In the genomic region with DNA sequence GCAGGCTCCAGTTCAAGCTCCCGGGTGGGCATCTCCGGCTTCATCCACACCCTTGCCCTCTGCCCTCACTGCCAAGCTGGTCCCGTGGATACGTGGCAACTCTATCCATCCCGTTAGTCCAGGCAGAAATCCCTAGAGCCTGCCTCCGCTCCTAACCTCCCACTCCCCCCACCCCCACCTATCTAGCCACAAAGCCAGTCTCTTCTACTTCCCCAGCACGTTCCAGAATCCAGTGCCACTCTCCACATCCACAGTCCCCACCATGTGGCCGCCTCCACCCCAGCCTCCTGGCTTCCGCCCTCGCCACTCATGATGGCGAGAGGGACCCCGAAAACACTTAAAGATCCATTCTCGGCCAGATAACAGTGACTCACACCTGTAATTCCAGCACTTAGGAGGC, we compare ENCODE assay signal across 18 cellular contexts.
"Had no signal": no experiment of that assay in that cellular context is flagged by ENCODE, and none has a peak within 500 bp of the region (broad histone marks: within the 10 kb centered on the region; RNA-seq: fewer than 3 reads in every experiment).

No MANE protein-coding gene starts in this region.

- H3K27ac ChIP-seq: cardiac muscle cell, esophagus muscularis mucosa, hepatocyte, skin epidermis, upper lobe of left lung had no signal

- ATAC-seq: activated CD8-positive, alpha-beta memory T cell treated with anti-CD3 and anti-CD28 coated beads, Interleukin-2, amount 10 ng/mL, durations not matched to agents 7 days and 5 days; right cardiac atrium; SK-N-SH treated with all-trans-retinoic acid at 6 μM for 48 hours; stimulated activated naive CD8-positive, alpha-beta T cell treated with anti-CD3 and anti-CD28 coated beads, Interleukin-15, amount 100 ng/mL, for 72 hours; WTC11 had no signal

- H3K36me3 Mint-ChIP-seq: activated CD8-positive, alpha-beta memory T cell treated with anti-CD3 and anti-CD28 coated beads, Interleukin-2, amount 10 ng/mL, durations not matched to agents 7 days and 5 days had no signal

- H3K9me3 ChIP-seq: esophagus muscularis mucosa, upper lobe of left lung had no signal

- H3K27ac Mint-ChIP-seq: activated CD8-positive, alpha-beta memory T cell treated with anti-CD3 and anti-CD28 coated beads, Interleukin-2, amount 10 ng/mL, durations not matched to agents 7 days and 5 days had no signal

- DNase-seq: activated CD4-positive, alpha-beta T cell treated with anti-CD3 and anti-CD28 coated beads, Interleukin-2, amount 50 U/mL, for 1 hour; activated CD8-positive, alpha-beta memory T cell treated with anti-CD3 and anti-CD28 coated beads, Interleukin-2, amount 10 ng/mL, durations not matched to agents 7 days and 5 days; activated gamma-delta T cell treated with Interleukin-2 at 50 U/mL for 16 hours; islet precursor cell; naive B cell; right cardiac atrium; SHP77 treated with DMSO at 0.1 percent for 48 hours; stimulated activated CD4-positive, alpha-beta T cell treated with anti-CD3 and anti-CD28 coated beads, Interleukin-15, amount 100 ng/mL, for 24 hours; stimulated activated CD4-positive, alpha-beta T cell treated with anti-CD3 and anti-CD28 coated beads, Interleukin-4, amount 100 ng/mL, for 4 hours; stimulated activated CD8-positive, alpha-beta memory T cell treated with anti-CD3 and anti-CD28 coated beads, Interleukin-4, amount 100 ng/mL, for 48 hours; stimulated activated naive CD8-positive, alpha-beta T cell treated with anti-CD3 and anti-CD28 coated beads, Interleukin-15, amount 100 ng/mL, for 72 hours had no signal

- H3K27me3 Mint-ChIP-seq: activated CD8-positive, alpha-beta memory T cell treated with anti-CD3 and anti-CD28 coated beads, Interleukin-2, amount 10 ng/mL, durations not matched to agents 7 days and 5 days; naive B cell; stimulated activated naive CD8-positive, alpha-beta T cell treated with anti-CD3 and anti-CD28 coated beads, Interleukin-15, amount 100 ng/mL, for 72 hours had no signal

- H3K9me3 Mint-ChIP-seq: naive B cell; stimulated activated naive CD8-positive, alpha-beta T cell treated with anti-CD3 and anti-CD28 coated beads, Interleukin-15, amount 100 ng/mL, for 72 hours; WTC11 had no signal

- H3K4me3 ChIP-seq: cardiac muscle cell, esophagus muscularis mucosa, hepatocyte, skin epidermis, upper lobe of left lung had no signal

- H3K4me3 Mint-ChIP-seq: activated CD8-positive, alpha-beta memory T cell treated with anti-CD3 and anti-CD28 coated beads, Interleukin-2, amount 10 ng/mL, durations not matched to agents 7 days and 5 days; stimulated activated naive CD8-positive, alpha-beta T cell treated with anti-CD3 and anti-CD28 coated beads, Interleukin-15, amount 100 ng/mL, for 72 hours; WTC11 had no signal
